In the genomic region with DNA sequence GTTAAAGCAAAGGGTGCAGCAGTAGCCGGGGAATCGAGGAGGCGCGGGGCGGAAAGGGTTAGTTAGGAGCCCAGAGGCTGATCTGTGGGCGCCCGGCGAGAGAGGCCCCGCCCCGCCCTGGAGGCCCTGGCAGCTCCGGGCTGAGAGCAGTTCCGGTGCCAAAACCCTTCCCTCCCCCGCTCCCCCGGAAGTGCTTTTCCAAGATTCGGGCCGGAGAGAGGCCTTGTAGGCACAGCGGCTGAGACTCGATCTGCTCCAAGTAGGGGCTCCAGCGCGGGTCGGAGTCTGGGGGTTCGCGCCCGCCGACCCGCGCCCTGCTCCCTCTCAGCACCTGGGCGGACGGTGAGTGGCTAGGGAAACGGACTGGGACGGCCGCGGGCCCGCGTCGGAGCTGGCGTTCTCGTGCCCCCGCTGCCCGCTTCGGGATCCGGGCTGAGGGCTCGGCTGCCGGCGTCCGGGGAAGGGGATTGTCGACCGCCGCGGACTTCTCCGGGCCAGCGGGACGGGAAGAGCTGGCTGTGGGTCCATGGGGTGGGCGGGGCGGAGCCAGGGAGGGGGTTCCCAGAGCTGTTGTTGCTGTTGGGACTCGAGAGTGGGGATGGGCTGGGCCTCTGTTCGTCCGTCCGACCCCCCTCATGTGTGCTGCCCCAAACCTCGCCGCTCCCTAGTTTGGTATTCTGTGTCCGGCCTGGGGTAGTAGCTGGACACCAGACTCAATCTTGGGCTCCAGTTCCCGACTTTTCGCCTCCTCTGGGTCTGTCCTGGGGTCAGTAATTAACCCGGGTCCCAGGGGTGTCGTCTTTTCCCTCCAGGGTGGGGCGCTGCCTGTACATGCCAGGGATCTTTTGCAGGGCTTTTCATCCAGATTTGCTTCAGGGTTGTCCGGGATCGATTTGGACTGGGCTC, we compare ENCODE assay signal across 1 cellular context.
A peak's percentile ranks its signal among the peaks of the same experiment; 100 is the strongest.
TF ChIP-seq lines count a peak whose summit lies in the region.

A gene with protein sequence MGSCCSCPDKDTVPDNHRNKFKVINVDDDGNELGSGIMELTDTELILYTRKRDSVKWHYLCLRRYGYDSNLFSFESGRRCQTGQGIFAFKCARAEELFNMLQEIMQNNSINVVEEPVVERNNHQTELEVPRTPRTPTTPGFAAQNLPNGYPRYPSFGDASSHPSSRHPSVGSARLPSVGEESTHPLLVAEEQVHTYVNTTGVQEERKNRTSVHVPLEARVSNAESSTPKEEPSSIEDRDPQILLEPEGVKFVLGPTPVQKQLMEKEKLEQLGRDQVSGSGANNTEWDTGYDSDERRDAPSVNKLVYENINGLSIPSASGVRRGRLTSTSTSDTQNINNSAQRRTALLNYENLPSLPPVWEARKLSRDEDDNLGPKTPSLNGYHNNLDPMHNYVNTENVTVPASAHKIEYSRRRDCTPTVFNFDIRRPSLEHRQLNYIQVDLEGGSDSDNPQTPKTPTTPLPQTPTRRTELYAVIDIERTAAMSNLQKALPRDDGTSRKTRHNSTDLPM (plus strand): TSS at position 200 of the 906 bp plus-strand sequence. CDS start 98,643 bp downstream, outside the sequence.

TF ChIP-seq in GM12878, 131 proteins besides CTCF, POLR2A, EP300 and RAD21 (continued from another document and continues in another):
- TF ChIP-seq CUX1 (IDR thresholded peaks at IDR 0.05; ENCODE audit: insufficient replicate concordance, low read depth, low read length) (no peak), SUPT20H (IDR thresholded peaks at IDR 0.05; ENCODE audit: borderline replicate concordance, control insufficient read depth, low read depth, low read length) (no peak), RUNX3 (IDR thresholded peaks at IDR 0.05; ENCODE audit: low read length) (peak; percentile 27), PML (IDR thresholded peaks at IDR 0.05; ENCODE audit: low read length) (peak; percentile 90), BACH1 (IDR thresholded peaks at IDR 0.05; ENCODE audit: borderline replicate concordance) (no peak), NR2C1 (IDR thresholded peaks at IDR 0.05) (peak; percentile 99), HDGF (IDR thresholded peaks at IDR 0.05) (no peak), ZBTB33 (IDR thresholded peaks at IDR 0.05) (no peak), POLR2AphosphoS2 (IDR thresholded peaks at IDR 0.05; ENCODE audit: low read depth, low read length) (0 out of 2 replicates have a peak, but pooled peaks have one; percentile 22), ZBTB11 (CRISPR knock-in tag; IDR thresholded peaks at IDR 0.05) (no peak), ZNF274 (IDR thresholded peaks at IDR 0.05; ENCODE audit: insufficient read depth, insufficient read length) (no peak), NR2F1 (conservative IDR thresholded peaks at IDR 0.05) (peak; percentile 56; the same call in 1 of the 2 replicates), SREBF1 (IDR thresholded peaks at IDR 0.05; ENCODE audit: low read length) (no peak), STAT3 (IDR thresholded peaks at IDR 0.05; ENCODE audit: low read depth, low read length) (no peak), CHD1 (IDR thresholded peaks at IDR 0.05; ENCODE audit: low read depth, low read length) (no peak), DPF2 (IDR thresholded peaks at IDR 0.05) (0 out of 2 replicates have a peak, but pooled peaks have one; percentile 52), SMC3 (IDR thresholded peaks at IDR 0.05; ENCODE audit: borderline replicate concordance, low read length) (peak; percentile 28; the same call in 1 of the 2 replicates), TBL1XR1 (IDR thresholded peaks at IDR 0.05; ENCODE audit: low read depth, low read length) (no peak), HSF1 (IDR thresholded peaks at IDR 0.05; ENCODE audit: low read depth, low read length) (no peak), RFX5 (IDR thresholded peaks at IDR 0.05; ENCODE audit: low read depth, low read length) (no peak), MLLT1 (IDR thresholded peaks at IDR 0.05) (peak; percentile 71; the same call in 1 of the 2 replicates), GABPA (IDR thresholded peaks at IDR 0.05; ENCODE audit: low read depth) (peak; percentile 98), NFYA (IDR thresholded peaks at IDR 0.05; ENCODE audit: borderline replicate concordance, low read depth, low read length) (no peak), MYC (IDR thresholded peaks at IDR 0.05; ENCODE audit: insufficient read depth, insufficient read length, insufficient replicate concordance, low read length, severe bottlenecking) (no peak), TCF3 (IDR thresholded peaks at IDR 0.05; ENCODE audit: borderline replicate concordance, insufficient read depth, low read depth, low read length) (peak; percentile 69; the same call in 1 of the 2 replicates)
- TF ChIP-seq, protein P1, sequence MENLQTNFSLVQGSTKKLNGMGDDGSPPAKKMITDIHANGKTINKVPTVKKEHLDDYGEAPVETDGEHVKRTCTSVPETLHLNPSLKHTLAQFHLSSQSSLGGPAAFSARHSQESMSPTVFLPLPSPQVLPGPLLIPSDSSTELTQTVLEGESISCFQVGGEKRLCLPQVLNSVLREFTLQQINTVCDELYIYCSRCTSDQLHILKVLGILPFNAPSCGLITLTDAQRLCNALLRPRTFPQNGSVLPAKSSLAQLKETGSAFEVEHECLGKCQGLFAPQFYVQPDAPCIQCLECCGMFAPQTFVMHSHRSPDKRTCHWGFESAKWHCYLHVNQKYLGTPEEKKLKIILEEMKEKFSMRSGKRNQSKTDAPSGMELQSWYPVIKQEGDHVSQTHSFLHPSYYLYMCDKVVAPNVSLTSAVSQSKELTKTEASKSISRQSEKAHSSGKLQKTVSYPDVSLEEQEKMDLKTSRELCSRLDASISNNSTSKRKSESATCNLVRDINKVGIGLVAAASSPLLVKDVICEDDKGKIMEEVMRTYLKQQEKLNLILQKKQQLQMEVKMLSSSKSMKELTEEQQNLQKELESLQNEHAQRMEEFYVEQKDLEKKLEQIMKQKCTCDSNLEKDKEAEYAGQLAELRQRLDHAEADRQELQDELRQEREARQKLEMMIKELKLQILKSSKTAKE (IDR thresholded peaks at IDR 0.05; ENCODE audit: low read depth, poor library complexity, severe bottlenecking), result no peak
- TF ChIP-seq, protein P2, sequence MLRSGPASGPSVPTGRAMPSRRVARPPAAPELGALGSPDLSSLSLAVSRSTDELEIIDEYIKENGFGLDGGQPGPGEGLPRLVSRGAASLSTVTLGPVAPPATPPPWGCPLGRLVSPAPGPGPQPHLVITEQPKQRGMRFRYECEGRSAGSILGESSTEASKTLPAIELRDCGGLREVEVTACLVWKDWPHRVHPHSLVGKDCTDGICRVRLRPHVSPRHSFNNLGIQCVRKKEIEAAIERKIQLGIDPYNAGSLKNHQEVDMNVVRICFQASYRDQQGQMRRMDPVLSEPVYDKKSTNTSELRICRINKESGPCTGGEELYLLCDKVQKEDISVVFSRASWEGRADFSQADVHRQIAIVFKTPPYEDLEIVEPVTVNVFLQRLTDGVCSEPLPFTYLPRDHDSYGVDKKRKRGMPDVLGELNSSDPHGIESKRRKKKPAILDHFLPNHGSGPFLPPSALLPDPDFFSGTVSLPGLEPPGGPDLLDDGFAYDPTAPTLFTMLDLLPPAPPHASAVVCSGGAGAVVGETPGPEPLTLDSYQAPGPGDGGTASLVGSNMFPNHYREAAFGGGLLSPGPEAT (IDR thresholded peaks at IDR 0.05; ENCODE audit: low read depth), result peak; percentile 84
- TF ChIP-seq, protein P3, sequence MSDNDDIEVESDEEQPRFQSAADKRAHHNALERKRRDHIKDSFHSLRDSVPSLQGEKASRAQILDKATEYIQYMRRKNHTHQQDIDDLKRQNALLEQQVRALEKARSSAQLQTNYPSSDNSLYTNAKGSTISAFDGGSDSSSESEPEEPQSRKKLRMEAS (IDR thresholded peaks at IDR 0.05; ENCODE audit: low read depth, low read length), result peak; percentile 30; the same call in 1 of the 2 replicates
